In genomic region chr5:109743770-109744212, GRCh38 we compare ENCODE assay signal across 10 cellular contexts. TPM values are rescaled to one million over a fixed set of nuclear protein-coding genes. Genes with fewer than 3 reads are reported as not detected.
A peak's percentile ranks its signal among the peaks of the same experiment; 100 is the strongest.
DNase-seq lines count a peak whose midpoint lies in the region; ATAC-seq and TF ChIP-seq lines count a peak whose summit lies in the region.
"Had no signal": no experiment of that assay in that cellular context is flagged by ENCODE, and none has a peak within 500 bp of the region (broad histone marks: within the 10 kb centered on the region; RNA-seq: fewer than 3 reads in every experiment).

No MANE protein-coding gene starts in this region.

- DNase-seq in HPDE6-E6E7 (ENCODE audit: extremely low spot score): peak; percentile 54
- peak in 6 of 7 donors; percentile 51 to 74 (median 63) for DNase-seq in adrenal gland
- DNase-seq in left ventricle myocardium superior: no peak
- DNase-seq in stromal cell of bone marrow (ENCODE audit: low read depth): peak; percentile 52
- no peak for DNase-seq in NCI-H1436 treated with DMSO at 0.1 percent for 48 hours (lab: John Stamatoyannopoulos, UW)
- no peak for DNase-seq in NCI-H2029 treated with DMSO at 0.1 percent for 48 hours (lab: John Stamatoyannopoulos, UW)
- DNase-seq: activated T-cell treated with anti-CD3 and anti-CD28 coated beads, Interleukin-2, amount 50 U/mL, for 48 hours; NCI-H345 had no signal

- H3K9me3 ChIP-seq in adrenal gland (replicated peaks in 1 of 3): no peaks in the 10 kb centered on the region

- no peak for TF ChIP-seq CTCF in adrenal gland (IDR thresholded peaks at IDR 0.05)

- peak overlapping the region in 4 of 5 donors; percentile 46 to 79 (median 58) for H3K27ac ChIP-seq in adrenal gland

- H3K36me3 ChIP-seq in adrenal gland (replicated peaks in 1 of 2): no peaks in the 10 kb centered on the region

- no peak overlapping the region for H3K4me3 ChIP-seq in adrenal gland

- TF ChIP-seq POLR2A in adrenal gland (IDR thresholded peaks at IDR 0.05): peak in 1 of 2 donors; percentile 36

- ATAC-seq in left ventricle myocardium superior: peak; percentile 67
- no peak for ATAC-seq in HG03139 (IDR thresholded peaks at IDR 0.05; ENCODE audit: unreplicated experiment)
- no peak for ATAC-seq in HG03280 (IDR thresholded peaks at IDR 0.05; ENCODE audit: unreplicated experiment)

- H3K27me3 ChIP-seq in adrenal gland: no peaks in the 10 kb centered on the region

- peaks cover 28 to 49% of the 10 kb centered on the region in 2 donors for H3K4me1 ChIP-seq in adrenal gland (replicated peaks in 1 of 2)

- 5 to 16% (median 10%) methylated on average over 3 of the region's 3 CpGs for WGBS in adrenal gland, 4 donors

- intact Hi-C loops in adrenal gland (cut with DNase I) (no loop called here), left ventricle myocardium superior (cut with micrococcal nuclease) (no loop called here)

RNA-seq across cellular contexts. Expression of gene MAN2A1, which starts 54.1 kb away (rescaled TPM):
- total RNA-seq in adrenal gland (100 to 1,000 TPM in 2 of 8 donors, 10 to 100 TPM in 6; 56.4 to 122 (median 88.6) TPM), left ventricle myocardium superior (8.1 TPM)
- polyA plus RNA-seq in adrenal gland: 10 to 100 TPM; 11.7 to 51.0 (median 14.2) TPM

Comparison
In these comparisons a context has a peak if more than half of its experiments do, and no peak if none do; other contexts are left out.
1. DNase-seq: peak in HPDE6-E6E7 (single experiment), adrenal gland (6 of 7) and stromal cell of bone marrow (single experiment); none in left ventricle myocardium superior (single experiment), NCI-H1436 treated with DMSO at 0.1 percent for 48 hours (single experiment) and NCI-H2029 treated with DMSO at 0.1 percent for 48 hours (single experiment).